ENCODE assay signal across 29 cellular contexts in the genomic region with DNA sequence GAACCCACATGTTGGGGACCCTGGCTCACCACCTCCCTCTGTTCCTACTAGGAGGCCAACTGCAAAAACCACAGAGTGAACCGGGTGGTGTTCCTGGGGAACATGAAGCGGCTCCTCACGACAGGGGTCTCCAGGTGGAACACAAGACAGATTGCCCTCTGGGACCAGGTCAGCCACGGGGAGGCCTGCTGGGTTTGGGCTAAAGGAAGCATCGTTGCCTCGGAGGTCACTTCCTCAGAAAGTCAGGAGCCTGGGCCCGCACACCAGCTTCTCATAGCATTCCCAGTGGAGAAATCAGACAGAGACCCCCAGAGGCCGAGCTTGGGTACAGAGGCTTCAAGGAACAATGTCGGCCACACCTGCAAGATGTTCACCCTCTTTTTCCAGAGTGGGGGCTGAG.
"Had no signal": no experiment of that assay in that cellular context is flagged by ENCODE, and none has a peak within 500 bp of the region (broad histone marks: within the 10 kb centered on the region; RNA-seq: fewer than 3 reads in every experiment).

No MANE protein-coding gene starts in this region.

- H3K9me3 ChIP-seq: colonic mucosa, esophagus muscularis mucosa, esophagus squamous epithelium, gastrocnemius medialis, gastroesophageal sphincter, heart left ventricle, heart right ventricle had no signal

- H3K9me3 Mint-ChIP-seq: dendritic cell treated with granulocyte-macrophage colony-stimulating factor and Interleukin-4, amounts not matched to agents 40 ng/mL and 50 ng/mL, for 4 days; effector memory CD8-positive, alpha-beta T cell had no signal

- H3K4me3 ChIP-seq: colonic mucosa, coronary artery, dorsolateral prefrontal cortex, esophagus muscularis mucosa, esophagus squamous epithelium, gastrocnemius medialis, gastroesophageal sphincter, heart left ventricle, heart right ventricle, hepatocyte had no signal

- H2AFZ ChIP-seq: hepatocyte had no signal

- H3K79me2 ChIP-seq: hepatocyte had no signal

- H3K27ac ChIP-seq: colonic mucosa, coronary artery, dorsolateral prefrontal cortex, epithelial cell of prostate, esophagus muscularis mucosa, esophagus squamous epithelium, foreskin keratinocyte, gastrocnemius medialis, gastroesophageal sphincter, heart left ventricle, heart right ventricle, hepatocyte had no signal

- FAIRE-seq: endometrium, endothelial cell of umbilical vein, frontal cortex had no signal

- H3K27ac Mint-ChIP-seq: dendritic cell treated with granulocyte-macrophage colony-stimulating factor and Interleukin-4, amounts not matched to agents 40 ng/mL and 50 ng/mL, for 4 days; effector memory CD8-positive, alpha-beta T cell had no signal

- H3K4me3 Mint-ChIP-seq: dendritic cell treated with granulocyte-macrophage colony-stimulating factor and Interleukin-4, amounts not matched to agents 40 ng/mL and 50 ng/mL, for 4 days; effector memory CD8-positive, alpha-beta T cell had no signal

- H3K36me3 ChIP-seq: colonic mucosa, esophagus squamous epithelium, gastrocnemius medialis had no signal

- ATAC-seq: effector memory CD8-positive, alpha-beta T cell; esophagus mucosa; foreskin keratinocyte; gastrocnemius medialis; gastroesophageal sphincter; heart left ventricle had no signal

- H3K4me2 ChIP-seq: hepatocyte had no signal

- H3K27me3 ChIP-seq: colonic mucosa, dorsolateral prefrontal cortex, gastrocnemius medialis, heart left ventricle, heart right ventricle, hepatocyte had no signal

- H3K4me1 ChIP-seq: colonic mucosa, esophagus squamous epithelium, foreskin keratinocyte, gastrocnemius medialis, gastroesophageal sphincter had no signal

- DNase-seq: colonic mucosa; cortex of kidney; dermis blood vessel endothelial cell; dorsolateral prefrontal cortex; effector CD4-positive, alpha-beta T cell; effector CD8-positive, alpha-beta T cell; effector memory CD4-positive, alpha-beta T cell; effector memory CD8-positive, alpha-beta T cell; erythroblast; esophagus squamous epithelium; foreskin fibroblast; foreskin keratinocyte; foreskin melanocyte; gastrocnemius medialis; glutamatergic neuron; head of caudate nucleus; heart left ventricle; heart right ventricle; hippocampal formation had no signal
